34 cellular contexts compared by ENCODE assay signal in genomic region chr10:20863008-20863407, GRCh38.
"Had no signal": no experiment of that assay in that cellular context is flagged by ENCODE, and none has a peak within 500 bp of the region (broad histone marks: within the 10 kb centered on the region; RNA-seq: fewer than 3 reads in every experiment).

No MANE protein-coding gene starts in this region.

- DNase-seq: Karpas-422, Kasumi-1, MG63, MM.1S, MV-4-11, NCI-H1048, NCI-H1092, NCI-H1092 treated with DMSO at 0.1 percent for 48 hours, NCI-H1105, NCI-H1105 treated with DMSO at 0.1 percent for 48 hours, NCI-H1417, NCI-H1417 treated with DMSO at 0.1 percent for 48 hours, NCI-H1436, NCI-H1436 treated with DMSO at 0.1 percent for 48 hours, NCI-H146, NCI-H1694, NCI-H1694 treated with DMSO at 0.1 percent for 48 hours, NCI-H187, NCI-H187 treated with DMSO at 0.1 percent for 48 hours, NCI-H1930, NCI-H2029, NCI-H2029 treated with DMSO at 0.1 percent for 48 hours, NCI-H2081, NCI-H2081 treated with DMSO at 0.1 percent for 48 hours, NCI-H2107, NCI-H2171, NCI-H2171 treated with DMSO at 0.1 percent for 48 hours, NCI-H2227 treated with DMSO at 0.1 percent for 48 hours, NCI-H226, NCI-H345, NCI-H446, NCI-H446 treated with DMSO at 0.1 percent for 48 hours, NCI-H510A, NCI-H510A treated with DMSO at 0.1 percent for 48 hours had no signal

- H3K4me3 ChIP-seq: MG63 had no signal

- H3K9me3 ChIP-seq: MG63 had no signal

- H3K27me3 ChIP-seq: MG63 had no signal

- H3K36me3 ChIP-seq: MG63 had no signal
